ENCODE assay signal across 8 cellular contexts in genomic region chr1:6600410-6601048, GRCh38. TPM values are rescaled to one million over a fixed set of nuclear protein-coding genes. Genes with fewer than 3 reads are reported as not detected.
DNase-seq lines count a peak whose midpoint lies in the region; ATAC-seq and TF ChIP-seq lines count a peak whose summit lies in the region.

No MANE protein-coding gene starts in this region.

- peaks cover 50% of the 10 kb centered on the region for H3K4me1 Mint-ChIP-seq in activated naive CD8-positive, alpha-beta T cell (ENCODE audit: low read depth)

- H3K36me3 Mint-ChIP-seq in activated naive CD8-positive, alpha-beta T cell, result peaks cover 4% of the 10 kb centered on the region

- H3K27ac ChIP-seq in cardiac muscle cell (peak overlapping the region; percentile 99), iPS-18a (ENCODE audit: low read length) (peak overlapping the region; percentile 21)

- H3K9ac ChIP-seq in iPS-18a (ENCODE audit: low read length), result peak overlapping the region; percentile 75

- no peak for DNase-seq in cardiac muscle cell (ENCODE audit: low read depth in 1 of 2, low spot score in 1 of 2)
- DNase-seq in Right ventricle myocardium inferior (ENCODE audit: missing footprints), result no peak
- DNase-seq in stimulated activated naive CD8-positive, alpha-beta T cell treated with anti-CD3 and anti-CD28 coated beads, Interleukin-15, Interleukin-2, amounts not matched to agents 100 U/mL and 50 U/mL, for 24 hours, result no peak
- DNase-seq in LoVo (ENCODE audit: low spot score), result no peak
- DNase-seq in NCI-H2196 (lab: John Stamatoyannopoulos, UW; ENCODE audit: unreplicated experiment), result no peak

- intact Hi-C loops in Right ventricle myocardium inferior (cut with DNase I), result loop anchor here (1.0 to 2.0 kb wide), 2 partner anchors 20 to 46 kb away; partner anchors contain the start of gene NOL9

- peaks cover 13% of the 10 kb centered on the region for H3K36me3 ChIP-seq in cardiac muscle cell
- H3K36me3 ChIP-seq in iPS-18a (ENCODE audit: control insufficient read depth, low read depth, low read length), result peaks cover 25% of the 10 kb centered on the region

- no peaks in the 10 kb centered on the region for H3K27me3 Mint-ChIP-seq in activated naive CD8-positive, alpha-beta T cell

- H3K4me3 ChIP-seq in cardiac muscle cell, result peak overlapping the region; percentile 57
- peak overlapping the region; percentile 90 for H3K4me3 ChIP-seq in iPS-18a (ENCODE audit: low read length)

- TF ChIP-seq CTCF in cardiac muscle cell (IDR thresholded peaks at IDR 0.05; ENCODE audit: low read depth, low read length), result no peak

- H3K27me3 ChIP-seq in cardiac muscle cell (no peaks in the 10 kb centered on the region), iPS-18a (ENCODE audit: control insufficient read depth, insufficient read depth, low read length) (peaks cover 11% of the 10 kb centered on the region)

- peak overlapping the region; percentile 98 for H3K27ac Mint-ChIP-seq in activated naive CD8-positive, alpha-beta T cell

- H3K4me3 Mint-ChIP-seq in activated naive CD8-positive, alpha-beta T cell, result peak overlapping the region; percentile 100

- H3K9me3 Mint-ChIP-seq in activated naive CD8-positive, alpha-beta T cell (ENCODE audit: low read depth), result no peaks in the 10 kb centered on the region

- ATAC-seq in Right ventricle myocardium inferior (no peak), HG02885 (IDR thresholded peaks at IDR 0.05; ENCODE audit: poor library complexity, unreplicated experiment) (no peak)
- peak; percentile 1 for ATAC-seq in stimulated activated naive CD8-positive, alpha-beta T cell treated with anti-CD3 and anti-CD28 coated beads, Interleukin-15, Interleukin-2, amounts not matched to agents 100 U/mL and 50 U/mL, for 24 hours

- H3K9me3 ChIP-seq in cardiac muscle cell (ENCODE audit: low read depth), result no peaks in the 10 kb centered on the region
- H3K9me3 ChIP-seq in iPS-18a (ENCODE audit: control insufficient read depth, low read depth, low read length), result no peaks in the 10 kb centered on the region

- H3K4me1 ChIP-seq in cardiac muscle cell (ENCODE audit: low read depth) (peaks cover 55% of the 10 kb centered on the region), iPS-18a (ENCODE audit: control insufficient read depth, low read depth, low read length) (peaks cover 19% of the 10 kb centered on the region)

RNA-seq across cellular contexts. Expression of gene KLHL21, which starts 2.1 kb away (rescaled TPM):
- 62.7 and 90.5 TPM in 2 replicates for total RNA-seq in cardiac muscle cell
- 37.3 and 40.6 TPM in 2 replicates for polyA plus RNA-seq in cardiac muscle cell
- total RNA-seq in Right ventricle myocardium inferior, result 102 TPM

RNA-seq across cellular contexts. Expression of gene PHF13, which starts 13.0 kb away (rescaled TPM):
- 20.6 and 31.6 TPM in 2 replicates for total RNA-seq in cardiac muscle cell
- polyA plus RNA-seq in cardiac muscle cell, result 16.8 and 25.9 TPM in 2 replicates
- 8.0 TPM for total RNA-seq in Right ventricle myocardium inferior

RNA-seq across cellular contexts. Expression of gene ZBTB48, which starts 20.7 kb away (rescaled TPM):
- total RNA-seq in cardiac muscle cell (38.5 and 46.3 TPM in 2 replicates), Right ventricle myocardium inferior (15.1 TPM)
- polyA plus RNA-seq in cardiac muscle cell, result 22.4 and 28.8 TPM in 2 replicates

RNA-seq across cellular contexts. Expression of gene THAP3, which starts 24.1 kb away (rescaled TPM):
- total RNA-seq in cardiac muscle cell (46.0 and 55.5 TPM in 2 replicates), Right ventricle myocardium inferior (12.5 TPM)
- 35.1 and 43.7 TPM in 2 replicates for polyA plus RNA-seq in cardiac muscle cell

RNA-seq across cellular contexts. Expression of gene TAS1R1, which starts 45.4 kb away (rescaled TPM):
- total RNA-seq in cardiac muscle cell, result not detected in 2 replicates
- 0.17 TPM in 1 of 2 replicates, not detected in the other for polyA plus RNA-seq in cardiac muscle cell
- not detected for total RNA-seq in Right ventricle myocardium inferior
